13 cellular contexts compared by ENCODE assay signal in the genomic region with DNA sequence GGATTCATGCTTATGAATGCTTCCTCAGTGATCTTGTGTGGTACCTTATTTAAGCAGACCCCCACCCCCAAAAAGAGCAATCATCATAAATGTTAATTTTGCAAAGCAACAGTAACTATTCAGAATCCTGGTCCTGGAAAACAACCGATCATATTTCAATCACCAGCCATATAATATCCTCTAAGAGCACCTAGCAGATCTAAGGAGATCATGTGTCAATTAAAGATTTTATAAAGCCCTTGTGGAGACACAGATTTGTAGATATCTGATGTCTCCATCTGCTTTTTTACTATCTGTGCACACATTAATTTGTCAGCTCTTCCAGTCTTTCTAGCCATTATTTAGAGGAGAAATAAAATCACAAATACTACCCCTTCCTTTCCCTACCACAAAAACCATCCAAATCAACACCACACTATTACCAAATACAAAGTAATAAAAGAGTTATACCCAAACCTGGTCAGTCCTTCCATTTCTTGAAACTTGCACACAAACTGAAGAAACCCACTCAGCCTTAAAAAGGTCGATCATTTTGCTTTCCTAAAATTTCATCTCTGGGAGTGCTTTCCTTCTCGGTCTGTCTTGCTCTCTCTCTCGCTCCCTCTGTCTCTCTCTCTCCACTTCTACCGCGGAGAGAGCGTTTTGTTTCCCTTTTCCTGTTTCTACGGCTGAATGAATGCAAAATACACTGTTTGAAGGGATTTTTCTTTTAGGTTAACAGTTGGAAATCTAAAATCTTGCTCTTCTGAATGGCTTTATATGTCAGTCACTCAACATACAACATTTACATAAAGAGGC.
A peak's percentile ranks its signal among the peaks of the same experiment; 100 is the strongest.
DNase-seq lines count a peak whose midpoint lies in the region; ATAC-seq and TF ChIP-seq lines count a peak whose summit lies in the region.
"Had no signal": no experiment of that assay in that cellular context is flagged by ENCODE, and none has a peak within 500 bp of the region (broad histone marks: within the 10 kb centered on the region; RNA-seq: fewer than 3 reads in every experiment).

No MANE protein-coding gene starts in this region.

- no peak overlapping the region for H3K27ac ChIP-seq in transverse colon
- H3K27ac ChIP-seq: prostate gland had no signal

- DNase-seq in DMS79 treated with DMSO at 0.1 percent for 48 hours (lab: John Stamatoyannopoulos, UW) (peak; percentile 86), DMS79 (lab: John Stamatoyannopoulos, UW) (no peak), NCI-H82 treated with DMSO at 0.1 percent for 48 hours (lab: John Stamatoyannopoulos, UW; ENCODE audit: unreplicated experiment) (peak; percentile 38), fibroblast of mammary gland (ENCODE audit: low read depth) (peak; percentile 21), sciatic nerve (ENCODE audit: low spot score) (no peak), activated gamma-delta T cell (lab: John Stamatoyannopoulos, UW) (no peak), transverse colon (no peak)
- DNase-seq: 8988T; activated CD4-positive, alpha-beta T cell treated with anti-CD3 and anti-CD28 coated beads, Interleukin-2, amount 10 ng/mL, durations not matched to agents 7 days and 5 days; activated naive CD4-positive, alpha-beta T cell; NCI-H526 treated with DMSO at 0.1 percent for 48 hours had no signal

- H3K4me3 ChIP-seq in fibroblast of mammary gland (ENCODE audit: control insufficient read depth, low read depth, low read length) (peak overlapping the region; percentile 17), transverse colon (no peak overlapping the region)
- H3K4me3 ChIP-seq: prostate gland had no signal

- no peaks in the 10 kb centered on the region for H3K36me3 ChIP-seq in transverse colon
- H3K36me3 ChIP-seq: prostate gland had no signal

- no peak for TF ChIP-seq EP300 in transverse colon (IDR thresholded peaks at IDR 0.05; ENCODE audit: low read depth)

- H3K9me3 ChIP-seq in transverse colon: no peaks in the 10 kb centered on the region
- H3K9me3 ChIP-seq: prostate gland had no signal

- TF ChIP-seq POLR2A in transverse colon (IDR thresholded peaks at IDR 0.05): no peak

- no peaks in the 10 kb centered on the region for H3K27me3 ChIP-seq in transverse colon

- intact Hi-C loops in sciatic nerve (cut with DNase I): no loop called here
- intact Hi-C loops in transverse colon (cut with DNase I; ENCODE audit: low total_unique reads): no loop called here

- WGBS in transverse colon (ENCODE audit: low coverage in 1 of 2), 2 donors: 37 to 52% methylated on average over 8 of the region's 8 CpGs

- ATAC-seq in sciatic nerve (peak; percentile 60), HG02642 (IDR thresholded peaks at IDR 0.05; ENCODE audit: poor library complexity, unreplicated experiment) (no peak)

- H3K4me1 ChIP-seq in transverse colon: no peaks in the 10 kb centered on the region
- H3K4me1 ChIP-seq: prostate gland had no signal

- in situ Hi-C loops in transverse colon (cut with MboI; ENCODE audit: low pct_ligation_motif_present in 1 of 4, low pct_unique_long_range_greater_than_20kb in 1 of 4, low sequenced_read_pairs in 3 of 4): loop anchor here in 1 of 4 donors (25.0 kb wide), 1 partner anchor 187 kb away; no protein-coding TSS in a partner anchor

- TF ChIP-seq CTCF in fibroblast of mammary gland (conservative IDR thresholded peaks at IDR 0.05; ENCODE audit: control insufficient read depth, insufficient read depth, low read depth, low read length) (no peak), transverse colon (IDR thresholded peaks at IDR 0.05) (no peak)

Comparison
In these comparisons a context has a peak if more than half of its experiments do, and no peak if none do; other contexts are left out.
1. DNase-seq: peak in DMS79 treated with DMSO at 0.1 percent for 48 hours (single experiment), NCI-H82 treated with DMSO at 0.1 percent for 48 hours (single experiment) and fibroblast of mammary gland (single experiment); none in DMS79 (single experiment), sciatic nerve (single experiment), activated gamma-delta T cell (single experiment) and transverse colon (single experiment).